ENCODE assay signal across 8 cellular contexts in genomic region chr3:176514297-176514696, GRCh38.
DNase-seq lines count a peak whose midpoint lies in the region; ATAC-seq and TF ChIP-seq lines count a peak whose summit lies in the region.

No MANE protein-coding gene starts in this region.

- peaks cover 39% of the 10 kb centered on the region for H3K9me3 Mint-ChIP-seq in activated naive CD8-positive, alpha-beta T cell treated with anti-CD3 and anti-CD28 coated beads, Interleukin-2, amount 50 U/mL, for 24 hours

- H3K27me3 ChIP-seq in suprapubic skin: no peaks in the 10 kb centered on the region

- no peak overlapping the region for H3K4me3 Mint-ChIP-seq in activated naive CD8-positive, alpha-beta T cell treated with anti-CD3 and anti-CD28 coated beads, Interleukin-2, amount 50 U/mL, for 24 hours

- no peaks in the 10 kb centered on the region for H3K27me3 Mint-ChIP-seq in activated naive CD8-positive, alpha-beta T cell treated with anti-CD3 and anti-CD28 coated beads, Interleukin-2, amount 50 U/mL, for 24 hours

- ATAC-seq in activated naive CD8-positive, alpha-beta T cell treated with anti-CD3 and anti-CD28 coated beads, Interleukin-2, amount 50 U/mL, for 24 hours: no peak
- ATAC-seq in HG03159 (IDR thresholded peaks at IDR 0.05; ENCODE audit: unreplicated experiment): no peak

- H3K36me3 Mint-ChIP-seq in activated naive CD8-positive, alpha-beta T cell treated with anti-CD3 and anti-CD28 coated beads, Interleukin-2, amount 50 U/mL, for 24 hours (ENCODE audit: low read depth): peaks cover 7% of the 10 kb centered on the region

- TF ChIP-seq EP300 in suprapubic skin (IDR thresholded peaks at IDR 0.05): no peak

- TF ChIP-seq POLR2A in suprapubic skin (IDR thresholded peaks at IDR 0.05): no peak

- H3K36me3 ChIP-seq in suprapubic skin: no peaks in the 10 kb centered on the region

- no peak overlapping the region for H3K4me3 ChIP-seq in suprapubic skin

- H3K4me1 Mint-ChIP-seq in activated naive CD8-positive, alpha-beta T cell treated with anti-CD3 and anti-CD28 coated beads, Interleukin-2, amount 50 U/mL, for 24 hours: no peaks in the 10 kb centered on the region

- WGBS in suprapubic skin: 59% methylated on average over 10 of the region's 10 CpGs

- H3K27ac ChIP-seq in suprapubic skin: no peak overlapping the region

- TF ChIP-seq CTCF in suprapubic skin (IDR thresholded peaks at IDR 0.05): peak in 1 of 2 donors; percentile 19

- H3K4me1 ChIP-seq in suprapubic skin: no peaks in the 10 kb centered on the region

- H3K9me3 ChIP-seq in suprapubic skin: peaks cover 14% of the 10 kb centered on the region

- H3K27ac Mint-ChIP-seq in activated naive CD8-positive, alpha-beta T cell treated with anti-CD3 and anti-CD28 coated beads, Interleukin-2, amount 50 U/mL, for 24 hours: no peak overlapping the region

- DNase-seq in DMS153 (lab: John Stamatoyannopoulos, UW) (peak; percentile 18), HT-29 (ENCODE audit: low spot score) (peak; percentile 94), iPS-NIHi7 (ENCODE audit: extremely low spot score) (peak; percentile 78), activated gamma-delta T cell treated with Interleukin-2 at 50 U/mL for 16 hours (no peak), suprapubic skin (ENCODE audit: low spot score in 2 of 2) (no peak)
- DNase-seq in activated naive CD8-positive, alpha-beta T cell treated with anti-CD3 and anti-CD28 coated beads, Interleukin-2, amount 50 U/mL, for 24 hours: peak; percentile 15
- DNase-seq in activated CD4-positive, CD25-positive, alpha-beta regulatory T cell (lab: John Stamatoyannopoulos, UW): no peak

Comparison
In these comparisons a context has a peak if more than half of its experiments do, and no peak if none do; other contexts are left out.
1. DNase-seq: peak in DMS153 (single experiment), HT-29 (single experiment), activated naive CD8-positive, alpha-beta T cell treated with anti-CD3 and anti-CD28 coated beads, Interleukin-2, amount 50 U/mL, for 24 hours (single experiment) and iPS-NIHi7 (single experiment); none in activated gamma-delta T cell treated with Interleukin-2 at 50 U/mL for 16 hours (single experiment), suprapubic skin (0 of 2) and activated CD4-positive, CD25-positive, alpha-beta regulatory T cell (0 of 4).